In the genomic region with DNA sequence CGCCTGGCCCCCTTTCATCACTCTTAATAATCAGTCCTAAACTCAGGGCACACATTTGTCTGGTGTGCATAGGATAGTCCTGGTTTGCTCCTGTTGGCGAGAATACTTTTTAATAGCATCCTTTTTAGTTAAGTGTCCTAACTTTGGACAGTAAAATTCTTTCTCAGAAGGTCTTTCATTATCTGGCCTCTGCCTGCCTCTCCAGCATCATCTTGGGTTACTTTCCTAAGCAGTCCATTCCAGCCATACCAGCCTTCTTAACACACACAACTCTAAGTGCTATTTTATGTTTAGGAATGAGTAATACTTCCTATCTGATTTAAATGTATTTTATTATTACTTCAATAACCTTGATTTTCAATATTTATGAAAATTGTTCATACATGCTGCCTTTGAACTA, we compare ENCODE assay signal across 24 cellular contexts.
A peak's percentile ranks its signal among the peaks of the same experiment; 100 is the strongest.
DNase-seq lines count a peak whose midpoint lies in the region; ATAC-seq, FAIRE-seq and TF ChIP-seq lines count a peak whose summit lies in the region.
"Had no signal": no experiment of that assay in that cellular context is flagged by ENCODE, and none has a peak within 500 bp of the region (broad histone marks: within the 10 kb centered on the region; RNA-seq: fewer than 3 reads in every experiment).

No MANE protein-coding gene starts in this region.

- H3K4me3 Mint-ChIP-seq in astrocyte (ENCODE audit: unreplicated experiment), result no peak overlapping the region
- H3K4me3 Mint-ChIP-seq in Calu3 (ENCODE audit: low read depth, unreplicated experiment), result no peak overlapping the region
- H3K4me3 Mint-ChIP-seq: CD8-positive, alpha-beta T cell had no signal

- H3K9me3 Mint-ChIP-seq in astrocyte (ENCODE audit: unreplicated experiment) (no peaks in the 10 kb centered on the region), Calu3 (ENCODE audit: low read depth, unreplicated experiment) (no peaks in the 10 kb centered on the region)

- H3K36me3 ChIP-seq in SK-N-SH (replicated peaks in 1 of 2; ENCODE audit: control insufficient read depth in 1 of 2, insufficient read depth in 2 of 2, low read length in 1 of 2), result no peaks in the 10 kb centered on the region
- no peaks in the 10 kb centered on the region for H3K36me3 ChIP-seq in astrocyte (ENCODE audit: insufficient read depth, low read length)

- H3K9ac ChIP-seq in SK-N-SH (no peak overlapping the region), astrocyte (ENCODE audit: low read length) (no peak overlapping the region)
- H3K9ac ChIP-seq: KMS-11 had no signal

- H3K9me2 ChIP-seq in SK-N-SH, result no peaks in the 10 kb centered on the region

- no peaks in the 10 kb centered on the region for H3F3A ChIP-seq in SK-N-SH (replicated peaks; ENCODE audit: insufficient read depth)

- POLR2A ChIA-PET in SK-N-SH (lab: Yijun Ruan, JAX), result no interaction called here

- H3K27me3 Mint-ChIP-seq in astrocyte (ENCODE audit: low read depth, unreplicated experiment) (peaks cover 7% of the 10 kb centered on the region), Calu3 (ENCODE audit: unreplicated experiment) (peaks cover 9% of the 10 kb centered on the region)

- no peak for TF ChIP-seq RAD21 in SK-N-SH (IDR thresholded peaks at IDR 0.05; ENCODE audit: low read length)

- peaks cover 2% of the 10 kb centered on the region for H3K4me1 Mint-ChIP-seq in astrocyte (ENCODE audit: low read depth, unreplicated experiment)
- no peaks in the 10 kb centered on the region for H3K4me1 Mint-ChIP-seq in Calu3 (ENCODE audit: low read depth, unreplicated experiment)

- CTCF ChIA-PET in SK-N-SH (lab: Yijun Ruan, JAX) (no interaction called here), Calu3 (lab: Charles Lee) (interaction anchor here (0.6 kb wide), 1 partner anchor 54 kb away, joined by 5 read pairs; no protein-coding TSS in a partner anchor)

- H3K27me3 ChIP-seq in SK-N-SH (ENCODE audit: insufficient read depth) (no peaks in the 10 kb centered on the region; the same call in 1 of the 2 replicates), astrocyte (ENCODE audit: insufficient read depth, low read length) (no peaks in the 10 kb centered on the region)

- no peaks in the 10 kb centered on the region for H3K9me3 ChIP-seq in SK-N-SH
- no peaks in the 10 kb centered on the region for H3K9me3 ChIP-seq in astrocyte (ENCODE audit: insufficient read depth, low read depth, low read length)

- no peaks in the 10 kb centered on the region for H4K20me1 ChIP-seq in SK-N-SH (ENCODE audit: insufficient read depth)
- no peaks in the 10 kb centered on the region for H4K20me1 ChIP-seq in astrocyte (ENCODE audit: insufficient read depth, low read length)

- no peak for TF ChIP-seq CTCF in SK-N-SH (IDR thresholded peaks at IDR 0.05)
- TF ChIP-seq CTCF in astrocyte (IDR thresholded peaks at IDR 0.05; ENCODE audit: insufficient read depth, low read depth, low read length), result no peak
- TF ChIP-seq CTCF in fibroblast of the aortic adventitia (IDR thresholded peaks at IDR 0.05; ENCODE audit: insufficient read depth, low read length), result no peak
- no peak for TF ChIP-seq CTCF in Calu3 (IDR thresholded peaks at IDR 0.05; ENCODE audit: unreplicated experiment)

- H3K79me2 ChIP-seq in SK-N-SH (ENCODE audit: insufficient read depth), result no peaks in the 10 kb centered on the region
- H3K79me2 ChIP-seq in astrocyte (ENCODE audit: insufficient read depth, low read length), result no peaks in the 10 kb centered on the region

- no TSS peak for BruUV-seq in Calu3 (replicated peaks; lab: Mats Ljungman, UMichigan)

- H3K4me2 ChIP-seq in SK-N-SH (no peak overlapping the region; the same call in 1 of the 2 replicates), astrocyte (ENCODE audit: low read length) (no peak overlapping the region)
- H3K4me2 ChIP-seq: KMS-11 had no signal

- TF ChIP-seq EP300 in SK-N-SH (IDR thresholded peaks at IDR 0.05; ENCODE audit: borderline replicate concordance in 1 of 2, low read depth in 1 of 2, low read length in 1 of 2), result no peak

- H3K27ac Mint-ChIP-seq in astrocyte (ENCODE audit: unreplicated experiment) (peak overlapping the region; percentile 24), Calu3 (ENCODE audit: unreplicated experiment) (no peak overlapping the region)
- H3K27ac Mint-ChIP-seq: CD8-positive, alpha-beta T cell had no signal

- FAIRE-seq in astrocyte (lab: Jason Lieb, UNC), result no peak
- FAIRE-seq: GM19239 had no signal

- H3K36me3 Mint-ChIP-seq in astrocyte (ENCODE audit: low read depth, unreplicated experiment) (no peaks in the 10 kb centered on the region), Calu3 (ENCODE audit: insufficient read depth, unreplicated experiment) (no peaks in the 10 kb centered on the region)
- H3K36me3 Mint-ChIP-seq: CD8-positive, alpha-beta T cell had no signal

- H2AFZ ChIP-seq in SK-N-SH (ENCODE audit: low read depth) (no peak overlapping the region), astrocyte (ENCODE audit: low read depth, low read length) (no peak overlapping the region)

- H3K4me1 ChIP-seq in SK-N-SH (ENCODE audit: control insufficient read depth in 1 of 2, insufficient read depth in 2 of 2, low read depth in 1 of 2, low read length in 1 of 2) (0 out of 4 replicates have a peak, but pooled peaks cover 0 to 3% of the 10 kb centered on the region in 2 experiments), astrocyte (ENCODE audit: insufficient read depth, low read length) (no peaks in the 10 kb centered on the region)

- 54% methylated on average over 2 of the region's 2 CpGs for WGBS in SK-N-SH (ENCODE audit: low lambda C conversion rate)

- ATAC-seq in SK-N-SH treated with all-trans-retinoic acid at 6 μM for 48 hours (no peak), HG03342 (IDR thresholded peaks at IDR 0.05; ENCODE audit: unreplicated experiment) (no peak), Right ventricle myocardium inferior (no peak), HG03095 (IDR thresholded peaks at IDR 0.05; ENCODE audit: unreplicated experiment) (no peak)
- ATAC-seq: CD8-positive, alpha-beta T cell had no signal

- intact Hi-C loops in Calu3 (cut with micrococcal nuclease; ENCODE audit: unreplicated experiment), result no loop called here
- intact Hi-C loops in Right ventricle myocardium inferior (cut with DNase I), result no loop called here

- DNase-seq in SK-N-SH, result no peak
- peak; percentile 27 for DNase-seq in astrocyte (ENCODE audit: low read depth)
- peak; percentile 2 for DNase-seq in fibroblast of the aortic adventitia (ENCODE audit: low read depth)
- DNase-seq in Calu3, result no peak
- no peak for DNase-seq in Right ventricle myocardium inferior (ENCODE audit: missing footprints)
- DNase-seq: ACHN; AML-193; C1 segment of cervical spinal cord; CD8-positive, alpha-beta T cell; H7; NCI-H1105; NCI-H146; NCI-H2029 treated with DMSO at 0.1 percent for 48 hours; NCI-H446; NCI-H526; OCI-M1; Right ventricle myocardium superior had no signal

- H3K4me3 ChIP-seq in SK-N-SH (ENCODE audit: low read depth in 2 of 2, low read length in 1 of 2) (no peak overlapping the region), astrocyte (ENCODE audit: insufficient read depth, low read depth, low read length) (no peak overlapping the region), fibroblast of the aortic adventitia (ENCODE audit: low read depth, low read length) (no peak overlapping the region)

- no peak overlapping the region for H3K27ac ChIP-seq in SK-N-SH (ENCODE audit: low read depth in 2 of 2, low read length in 1 of 2)
- H3K27ac ChIP-seq in astrocyte (ENCODE audit: low read depth, low read length), result no peak overlapping the region
- H3K27ac ChIP-seq: 22Rv1, HL-60, KMS-11 had no signal

TF ChIP-seq in SK-N-SH treated with all-trans-retinoic acid at 6 μM for 48 hours, 23 proteins besides CTCF, POLR2A, EP300 and RAD21 (continues in another document):
- TF ChIP-seq, protein P1, sequence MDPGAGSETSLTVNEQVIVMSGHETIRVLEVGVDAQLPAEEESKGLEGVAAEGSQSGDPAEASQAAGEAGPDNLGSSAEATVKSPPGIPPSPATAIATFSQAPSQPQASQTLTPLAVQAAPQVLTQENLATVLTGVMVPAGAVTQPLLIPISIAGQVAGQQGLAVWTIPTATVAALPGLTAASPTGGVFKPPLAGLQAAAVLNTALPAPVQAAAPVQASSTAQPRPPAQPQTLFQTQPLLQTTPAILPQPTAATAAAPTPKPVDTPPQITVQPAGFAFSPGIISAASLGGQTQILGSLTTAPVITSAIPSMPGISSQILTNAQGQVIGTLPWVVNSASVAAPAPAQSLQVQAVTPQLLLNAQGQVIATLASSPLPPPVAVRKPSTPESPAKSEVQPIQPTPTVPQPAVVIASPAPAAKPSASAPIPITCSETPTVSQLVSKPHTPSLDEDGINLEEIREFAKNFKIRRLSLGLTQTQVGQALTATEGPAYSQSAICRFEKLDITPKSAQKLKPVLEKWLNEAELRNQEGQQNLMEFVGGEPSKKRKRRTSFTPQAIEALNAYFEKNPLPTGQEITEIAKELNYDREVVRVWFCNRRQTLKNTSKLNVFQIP (CRISPR knock-in tag; IDR thresholded peaks at IDR 0.05; ENCODE audit: borderline replicate concordance, low read depth), result no peak
- 0 out of 2 replicates have a peak, but pooled peaks have one; percentile 14 for TF ChIP-seq ISL1 (CRISPR knock-in tag; IDR thresholded peaks at IDR 0.05)
- TF ChIP-seq ZNF8 (CRISPR knock-in tag; IDR thresholded peaks at IDR 0.05), result no peak
- no peak for TF ChIP-seq OSR1 (CRISPR knock-in tag; IDR thresholded peaks at IDR 0.05)
- TF ChIP-seq ZC3H10 (CRISPR knock-in tag; IDR thresholded peaks at IDR 0.05), result no peak
- TF ChIP-seq ZNF565 (CRISPR knock-in tag; conservative IDR thresholded peaks at IDR 0.05; ENCODE audit: low read depth), result no peak
- TF ChIP-seq CSDC2 (CRISPR knock-in tag; IDR thresholded peaks at IDR 0.05), result no peak

TF ChIP-seq in SK-N-SH, 30 proteins besides CTCF, POLR2A, EP300 and RAD21:
- TF ChIP-seq NRF1 (IDR thresholded peaks at IDR 0.05; ENCODE audit: low read depth, low read length), result no peak
- no peak for TF ChIP-seq RFX5 (IDR thresholded peaks at IDR 0.05; ENCODE audit: low read length)
- TF ChIP-seq TAF1 (IDR thresholded peaks at IDR 0.05; ENCODE audit: borderline replicate concordance, low read depth, low read length), result no peak
- no peak for TF ChIP-seq NFIC (IDR thresholded peaks at IDR 0.05; ENCODE audit: borderline replicate concordance)
- no peak for TF ChIP-seq SIN3A (IDR thresholded peaks at IDR 0.05; ENCODE audit: borderline replicate concordance, low read depth, low read length)
- TF ChIP-seq, protein P2, sequence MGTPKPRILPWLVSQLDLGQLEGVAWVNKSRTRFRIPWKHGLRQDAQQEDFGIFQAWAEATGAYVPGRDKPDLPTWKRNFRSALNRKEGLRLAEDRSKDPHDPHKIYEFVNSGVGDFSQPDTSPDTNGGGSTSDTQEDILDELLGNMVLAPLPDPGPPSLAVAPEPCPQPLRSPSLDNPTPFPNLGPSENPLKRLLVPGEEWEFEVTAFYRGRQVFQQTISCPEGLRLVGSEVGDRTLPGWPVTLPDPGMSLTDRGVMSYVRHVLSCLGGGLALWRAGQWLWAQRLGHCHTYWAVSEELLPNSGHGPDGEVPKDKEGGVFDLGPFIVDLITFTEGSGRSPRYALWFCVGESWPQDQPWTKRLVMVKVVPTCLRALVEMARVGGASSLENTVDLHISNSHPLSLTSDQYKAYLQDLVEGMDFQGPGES (IDR thresholded peaks at IDR 0.05; ENCODE audit: low read depth, low read length), result no peak
- TF ChIP-seq CHD2 (IDR thresholded peaks at IDR 0.05; ENCODE audit: low read length, partially characterized antibody), result no peak
TF ChIP-seq in SK-N-SH: peak in this region for 0.

Comparison
In these comparisons a context has a peak if more than half of its experiments do, and no peak if none do; other contexts are left out.
1. DNase-seq: peak in astrocyte (single experiment) and fibroblast of the aortic adventitia (single experiment); none in SK-N-SH (single experiment), Calu3 (single experiment) and Right ventricle myocardium inferior (single experiment).